16 cellular contexts compared by ENCODE assay signal in the genomic region with DNA sequence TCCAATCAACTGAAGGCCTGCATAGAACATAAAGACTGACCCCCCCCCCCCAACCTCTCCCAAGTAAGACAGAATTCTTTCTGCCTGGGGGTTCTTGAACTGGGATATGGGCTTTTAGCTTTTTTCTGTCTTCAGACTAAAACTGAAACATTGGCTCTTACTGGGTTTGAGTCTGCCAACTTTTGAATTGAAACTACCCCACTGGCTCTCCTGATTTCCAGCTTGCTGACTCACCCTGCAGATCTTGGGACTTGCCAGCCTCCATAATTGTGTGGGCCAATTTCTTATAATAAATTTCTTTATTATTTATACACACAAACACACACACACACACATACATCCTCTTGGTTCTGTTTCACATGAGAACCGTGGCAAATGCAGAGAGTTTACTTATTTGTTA.
A peak's percentile ranks its signal among the peaks of the same experiment; 100 is the strongest.
DNase-seq lines count a peak whose midpoint lies in the region; ATAC-seq and TF ChIP-seq lines count a peak whose summit lies in the region.
"Had no signal": no experiment of that assay in that cellular context is flagged by ENCODE, and none has a peak within 500 bp of the region (broad histone marks: within the 10 kb centered on the region; RNA-seq: fewer than 3 reads in every experiment).

No MANE protein-coding gene starts in this region.

- no peak overlapping the region for H3K27ac ChIP-seq in adrenal gland
- H3K27ac ChIP-seq: epithelial cell of prostate had no signal

- WGBS in adrenal gland, 4 donors: 84 to 89% (median 87%) methylated on average over 1 of the region's 1 CpG

- H3K36me3 ChIP-seq in adrenal gland (replicated peaks in 1 of 2): no peaks in the 10 kb centered on the region

- H3K4me3 ChIP-seq in adrenal gland: no peak overlapping the region

- no peaks in the 10 kb centered on the region for H3K27me3 ChIP-seq in adrenal gland

- no peak for TF ChIP-seq CTCF in adrenal gland (IDR thresholded peaks at IDR 0.05)

- DNase-seq in GM04504 (ENCODE audit: low read depth) (peak; percentile 13), adrenal gland (peak in 5 of 7 donors; percentile 16 to 49 (median 25)), globus pallidus (ENCODE audit: low spot score) (peak; percentile 13), stromal cell of bone marrow (ENCODE audit: low read depth) (peak; percentile 72), NCI-H774 (lab: John Stamatoyannopoulos, UW) (no peak), T-helper 2 cell (no peak)
- DNase-seq: Calu3, immature natural killer cell, IMR-90, mesendoderm, NCI-H1930, T-helper 9 cell had no signal

- TF ChIP-seq POLR2A in adrenal gland (IDR thresholded peaks at IDR 0.05): no peak

- H3K4me1 ChIP-seq in adrenal gland (replicated peaks in 1 of 2): no peaks in the 10 kb centered on the region

- no peaks in the 10 kb centered on the region for H3K9me3 ChIP-seq in adrenal gland (replicated peaks in 1 of 3)

- no peak for ATAC-seq in HG03460 (IDR thresholded peaks at IDR 0.05; ENCODE audit: unreplicated experiment)
- ATAC-seq: activated CD4-positive, CD25-positive, alpha-beta regulatory T cell treated with anti-CD3 and anti-CD28 coated beads, Interleukin-2, amount 50 U/mL, for 24 hours; natural killer cell treated with Interleukin-12 subunit alpha and Interleukin-12 subunit beta and Interleukin-15 and Interleukin-18, amount 100 ng/mL, for 72 hours had no signal

- intact Hi-C loops in adrenal gland (cut with DNase I): no loop called here

Comparison
In these comparisons a context has a peak if more than half of its experiments do, and no peak if none do; other contexts are left out.
1. DNase-seq: peak in GM04504 (single experiment), adrenal gland (5 of 7), globus pallidus (single experiment) and stromal cell of bone marrow (single experiment); none in NCI-H774 (single experiment) and T-helper 2 cell (0 of 5).